8 cellular contexts compared by ENCODE assay signal in the genomic region with DNA sequence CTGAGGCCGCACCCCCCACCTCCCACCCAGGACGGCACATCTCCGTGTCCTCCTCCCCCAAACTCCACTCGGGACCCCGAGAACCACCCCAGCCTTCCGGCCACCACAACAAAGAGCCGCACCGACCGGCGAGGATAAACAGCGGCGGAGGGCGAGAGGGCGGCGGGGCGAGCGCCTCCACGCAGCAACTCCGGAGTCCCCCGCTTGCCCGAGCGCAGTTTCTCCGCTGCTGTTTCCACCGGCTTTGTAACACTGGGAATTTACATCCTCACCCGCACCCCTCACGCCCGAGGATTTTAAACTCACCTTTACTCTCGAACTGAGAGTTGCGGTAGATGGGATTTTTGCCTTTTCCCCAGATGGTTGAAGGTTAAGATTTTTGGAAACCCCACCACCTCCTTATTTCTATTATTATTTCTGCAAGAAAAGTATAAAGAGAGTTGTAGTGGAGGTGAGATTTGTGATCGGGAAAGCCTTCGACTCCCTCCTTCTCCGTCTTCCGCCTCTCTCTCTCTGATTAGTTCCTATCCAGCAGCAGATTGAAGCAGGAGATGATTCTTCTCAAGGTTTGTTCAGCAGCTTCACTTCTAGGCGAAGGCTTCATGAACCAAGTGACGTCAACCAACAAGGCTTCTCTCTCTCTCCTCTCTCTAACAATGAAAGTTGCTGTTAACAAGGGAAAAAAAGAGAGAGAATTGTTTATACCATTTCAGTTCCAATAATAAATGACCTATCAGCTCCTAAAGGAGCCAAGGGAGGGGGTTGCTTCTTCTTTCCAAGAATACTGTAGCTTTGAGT. TPM values are rescaled to one million over a fixed set of nuclear protein-coding genes. Genes with fewer than 3 reads are reported as not detected.
A peak's percentile ranks its signal among the peaks of the same experiment; 100 is the strongest.
DNase-seq lines count a peak whose midpoint lies in the region; ATAC-seq and TF ChIP-seq lines count a peak whose summit lies in the region.

A gene with protein sequence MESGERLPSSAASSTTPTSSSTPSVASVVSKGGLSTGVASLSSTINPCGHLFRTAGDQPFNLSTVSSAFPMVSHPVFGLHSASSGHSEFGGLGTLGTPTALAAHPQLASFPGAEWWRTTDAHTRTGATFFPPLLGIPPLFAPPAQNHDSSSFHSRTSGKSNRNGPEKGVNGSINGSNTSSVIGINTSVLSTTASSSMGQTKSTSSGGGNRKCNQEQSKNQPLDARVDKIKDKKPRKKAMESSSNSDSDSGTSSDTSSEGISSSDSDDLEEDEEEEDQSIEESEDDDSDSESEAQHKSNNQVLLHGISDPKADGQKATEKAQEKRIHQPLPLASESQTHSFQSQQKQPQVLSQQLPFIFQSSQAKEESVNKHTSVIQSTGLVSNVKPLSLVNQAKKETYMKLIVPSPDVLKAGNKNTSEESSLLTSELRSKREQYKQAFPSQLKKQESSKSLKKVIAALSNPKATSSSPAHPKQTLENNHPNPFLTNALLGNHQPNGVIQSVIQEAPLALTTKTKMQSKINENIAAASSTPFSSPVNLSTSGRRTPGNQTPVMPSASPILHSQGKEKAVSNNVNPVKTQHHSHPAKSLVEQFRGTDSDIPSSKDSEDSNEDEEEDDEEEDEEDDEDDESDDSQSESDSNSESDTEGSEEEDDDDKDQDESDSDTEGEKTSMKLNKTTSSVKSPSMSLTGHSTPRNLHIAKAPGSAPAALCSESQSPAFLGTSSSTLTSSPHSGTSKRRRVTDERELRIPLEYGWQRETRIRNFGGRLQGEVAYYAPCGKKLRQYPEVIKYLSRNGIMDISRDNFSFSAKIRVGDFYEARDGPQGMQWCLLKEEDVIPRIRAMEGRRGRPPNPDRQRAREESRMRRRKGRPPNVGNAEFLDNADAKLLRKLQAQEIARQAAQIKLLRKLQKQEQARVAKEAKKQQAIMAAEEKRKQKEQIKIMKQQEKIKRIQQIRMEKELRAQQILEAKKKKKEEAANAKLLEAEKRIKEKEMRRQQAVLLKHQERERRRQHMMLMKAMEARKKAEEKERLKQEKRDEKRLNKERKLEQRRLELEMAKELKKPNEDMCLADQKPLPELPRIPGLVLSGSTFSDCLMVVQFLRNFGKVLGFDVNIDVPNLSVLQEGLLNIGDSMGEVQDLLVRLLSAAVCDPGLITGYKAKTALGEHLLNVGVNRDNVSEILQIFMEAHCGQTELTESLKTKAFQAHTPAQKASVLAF (N-terminal part only) (minus strand): TSS at position 613 of the 798 bp plus-strand sequence. CDS start 137,829 bp downstream, outside the sequence.

- H3K4me1 ChIP-seq in CD8-positive, alpha-beta T cell (ENCODE audit: insufficient read depth, low read length) = no peaks in the 10 kb centered on the region
- peaks cover 13% of the 10 kb centered on the region for H3K4me1 ChIP-seq in mucosa of stomach (ENCODE audit: control insufficient read depth, insufficient read depth, low read length)

- H3K36me3 ChIP-seq in CD8-positive, alpha-beta T cell (ENCODE audit: insufficient read depth, low read length) = no peaks in the 10 kb centered on the region
- H3K36me3 ChIP-seq in mucosa of stomach (ENCODE audit: control insufficient read depth, insufficient read depth, low read length) = no peaks in the 10 kb centered on the region

- H3K27me3 Mint-ChIP-seq in CD8-positive, alpha-beta T cell (ENCODE audit: low read depth) = peaks cover 20% of the 10 kb centered on the region

- TF ChIP-seq CTCF in CD8-positive, alpha-beta T cell (IDR thresholded peaks at IDR 0.05) = no peak

- H3K4me3 ChIP-seq in CD8-positive, alpha-beta T cell (ENCODE audit: low read depth, low read length) = peak within 1 kb of the TSS; percentile 65
- H3K4me3 ChIP-seq in mucosa of stomach (ENCODE audit: low read length) = peak within 1 kb of the TSS; percentile 93

- POLR2A ChIA-PET in CD8-positive, alpha-beta T cell (lab: Charles Lee) = no interaction called here

- intact Hi-C loops in CD8-positive, alpha-beta T cell (cut with DNase I, micrococcal nuclease) = loop anchor here in 1 of 2 experiments (5.0 to 10.0 kb wide), 3 partner anchors 96 to 289 kb away; a partner anchor contains a TSS

- DNase-seq in CD8-positive, alpha-beta T cell = peak in 4 of 7 experiments; percentile 2 to 25 (median 10)
- DNase-seq in GM19238 (ENCODE audit: insufficient read length, low spot score) (peak; percentile 30), NCI-H748 (lab: John Stamatoyannopoulos, UW; ENCODE audit: unreplicated experiment) (peak; percentile 86), activated gamma-delta T cell (lab: John Stamatoyannopoulos, UW) (peak; percentile 8), fibroblast of peridontal ligament (ENCODE audit: extremely low read depth) (peak; percentile 84)

- no peak within 1 kb of the TSS for H3K27ac Mint-ChIP-seq in CD8-positive, alpha-beta T cell

- H3K9me3 Mint-ChIP-seq in CD8-positive, alpha-beta T cell = no peaks in the 10 kb centered on the region

- H3K9me3 ChIP-seq in CD8-positive, alpha-beta T cell (ENCODE audit: low read length) = no peaks in the 10 kb centered on the region
- H3K9me3 ChIP-seq in mucosa of stomach (ENCODE audit: control insufficient read depth, low read length) = no peaks in the 10 kb centered on the region

- H3K4me1 Mint-ChIP-seq in CD8-positive, alpha-beta T cell (ENCODE audit: low read depth) = peaks cover 17% of the 10 kb centered on the region

- H3K27ac ChIP-seq in CD8-positive, alpha-beta T cell (ENCODE audit: low read depth, low read length) = no peak within 1 kb of the TSS
- H3K27ac ChIP-seq in temporal lobe (ENCODE audit: low read depth, low read length) = peak within 1 kb of the TSS; percentile 94

- no peaks in the 10 kb centered on the region for H3K27me3 ChIP-seq in CD8-positive, alpha-beta T cell (ENCODE audit: insufficient read depth, low read length)
- no peaks in the 10 kb centered on the region for H3K27me3 ChIP-seq in mucosa of stomach (ENCODE audit: control insufficient read depth, insufficient read depth, low read length)

- peak within 1 kb of the TSS; percentile 84 for H3K4me3 Mint-ChIP-seq in CD8-positive, alpha-beta T cell

- peaks cover 3% of the 10 kb centered on the region for H3K36me3 Mint-ChIP-seq in CD8-positive, alpha-beta T cell

- CTCF ChIA-PET in CD8-positive, alpha-beta T cell (lab: Charles Lee) = no interaction called here

- peak; percentile 55 for ATAC-seq in CD8-positive, alpha-beta T cell
- ATAC-seq in HG03196 (IDR thresholded peaks at IDR 0.05; ENCODE audit: unreplicated experiment) = peak; percentile 44

- peak within 1 kb of the TSS; percentile 100 for H3K9ac ChIP-seq in mucosa of stomach (ENCODE audit: low read length)

RNA-seq across cellular contexts. Expression of the gene that starts here (rescaled TPM):
- 10 to 100 TPM; 21.8 to 26.0 TPM for total RNA-seq in CD8-positive, alpha-beta T cell
- 121 TPM for total RNA-seq in temporal lobe

Comparison
In these comparisons a context has a peak if more than half of its experiments do, and no peak if none do; other contexts are left out.
1. DNase-seq: peak in every context shown above with its lines; median percentile 86 in NCI-H748; 84 in fibroblast of peridontal ligament; 30 in GM19238; 10 in CD8-positive, alpha-beta T cell; 8 in activated gamma-delta T cell.